Comparison of ENCODE assay signal across 4 cellular contexts in genomic region chr1:72745413-72745812, GRCh38.
"Had no signal": no experiment of that assay in that cellular context is flagged by ENCODE, and none has a peak within 500 bp of the region (broad histone marks: within the 10 kb centered on the region; RNA-seq: fewer than 3 reads in every experiment).

No MANE protein-coding gene starts in this region.

- H3K4me2 ChIP-seq: GM23338 had no signal

- H2AFZ ChIP-seq: GM23248, GM23338 had no signal

- H3K9ac ChIP-seq: GM23248 had no signal

- ATAC-seq: GM23338, HCT116 had no signal

- H3K36me3 ChIP-seq: HAP-1 had no signal

- H3K27ac ChIP-seq: GM23248 had no signal

- H3K9me3 ChIP-seq: HAP-1 had no signal

- H3K4me3 ChIP-seq: GM23248, GM23338, HAP-1 had no signal
